ENCODE assay signal across 11 cellular contexts in the genomic region with DNA sequence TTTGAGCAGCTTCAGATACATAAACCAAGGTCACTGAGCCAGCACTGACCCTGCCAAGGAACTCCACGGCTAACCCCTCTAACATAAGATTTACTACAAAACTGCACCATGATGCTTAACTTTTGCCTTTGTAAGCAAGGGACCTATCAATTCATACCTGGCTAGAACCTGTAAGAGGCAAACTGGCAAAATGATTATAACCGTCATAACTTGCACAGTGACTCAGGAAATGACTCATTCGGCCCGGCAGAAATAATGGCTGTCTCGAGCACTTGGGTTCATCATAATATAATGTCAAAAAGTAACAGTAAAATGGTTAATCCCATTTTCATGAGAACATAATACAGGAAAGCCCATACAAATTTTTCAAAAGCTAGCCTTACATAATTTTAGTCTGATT. TPM values are rescaled to one million over a fixed set of nuclear protein-coding genes. Genes with fewer than 3 reads are reported as not detected.
DNase-seq lines count a peak whose midpoint lies in the region; ATAC-seq and TF ChIP-seq lines count a peak whose summit lies in the region.
"Had no signal": no experiment of that assay in that cellular context is flagged by ENCODE, and none has a peak within 500 bp of the region (broad histone marks: within the 10 kb centered on the region; RNA-seq: fewer than 3 reads in every experiment).

No MANE protein-coding gene starts in this region.

- H3K9me3 ChIP-seq in GM23248 (ENCODE audit: low read depth), result no peaks in the 10 kb centered on the region
- no peaks in the 10 kb centered on the region for H3K9me3 ChIP-seq in heart left ventricle

- H3K4me2 ChIP-seq in GM23248 (ENCODE audit: unreplicated experiment), result no peak overlapping the region

- H3K27me3 ChIP-seq in GM23248 (replicated peaks; ENCODE audit: insufficient read depth), result peaks cover 3% of the 10 kb centered on the region; the same call in 1 of the 2 replicates
- H3K27me3 ChIP-seq in heart left ventricle, result no peaks in the 10 kb centered on the region

- no peaks in the 10 kb centered on the region for H3K9me2 ChIP-seq in GM23248 (ENCODE audit: insufficient read depth)

- no peaks in the 10 kb centered on the region for H3K79me2 ChIP-seq in GM23248 (ENCODE audit: insufficient read depth)

- H3F3A ChIP-seq in GM23248 (ENCODE audit: insufficient read depth), result no peaks in the 10 kb centered on the region

- no peak for ATAC-seq in GM21423 (IDR thresholded peaks at IDR 0.05; ENCODE audit: unreplicated experiment)
- ATAC-seq in GM18870 (IDR thresholded peaks at IDR 0.05; ENCODE audit: unreplicated experiment), result no peak
- no peak for ATAC-seq in heart left ventricle

- H3K4me1 ChIP-seq in GM23248 (ENCODE audit: insufficient read depth) (no peaks in the 10 kb centered on the region), heart left ventricle (peaks cover 0 to 8% (median 0%) of the 10 kb centered on the region in 12 donors)

- no peak for TF ChIP-seq CTCF in heart left ventricle (IDR thresholded peaks at IDR 0.05)

- in situ Hi-C loops in GM23248 (cut with MboI), result loop anchor here (25.0 kb wide), 1 partner anchor 758 kb away; no protein-coding TSS in a partner anchor

- peak overlapping the region; percentile 83 for H3K27ac Mint-ChIP-seq in activated naive CD8-positive, alpha-beta T cell treated with anti-CD3 and anti-CD28 coated beads for 36 hours
- H3K27ac Mint-ChIP-seq: T-helper 1 cell treated with Interleukin-12 subunit alpha and Interleukin-12 subunit beta and Interleukin-4 antibody, amounts not matched to agents 30 μg/mL and 1 μg/mL, for 36 hours had no signal

- H3K4me1 Mint-ChIP-seq in activated naive CD8-positive, alpha-beta T cell treated with anti-CD3 and anti-CD28 coated beads for 36 hours, result peaks cover 22% of the 10 kb centered on the region

- H3K4me3 ChIP-seq in GM23248 (no peak overlapping the region), heart left ventricle (no peak overlapping the region)

- H3K9ac ChIP-seq in GM23248, result no peak overlapping the region

- no peak overlapping the region for H3K4me3 Mint-ChIP-seq in activated naive CD8-positive, alpha-beta T cell treated with anti-CD3 and anti-CD28 coated beads for 36 hours
- H3K4me3 Mint-ChIP-seq: T-helper 1 cell treated with Interleukin-12 subunit alpha and Interleukin-12 subunit beta and Interleukin-4 antibody, amounts not matched to agents 30 μg/mL and 1 μg/mL, for 36 hours had no signal

- DNase-seq in GM23248 (peak; percentile 12), NOMO-1 treated with DMSO at 0.1 percent for 48 hours (lab: John Stamatoyannopoulos, UW; ENCODE audit: unreplicated experiment) (peak; percentile 61), SHP77 (lab: John Stamatoyannopoulos, UW) (no peak), heart left ventricle (no peak)
- DNase-seq in activated naive CD8-positive, alpha-beta T cell treated with anti-CD3 and anti-CD28 coated beads for 36 hours, result peak; percentile 36
- DNase-seq in stimulated activated CD4-positive, alpha-beta T cell treated with anti-CD3 and anti-CD28 coated beads, Interleukin-2, amount 100 ng/mL, for 4 hours (ENCODE audit: low read depth), result peak; percentile 37
- DNase-seq: DND-41, NCI-H2171 had no signal

- H4K20me1 ChIP-seq in GM23248 (ENCODE audit: insufficient read depth), result no peaks in the 10 kb centered on the region

- TF ChIP-seq POLR2A in heart left ventricle (IDR thresholded peaks at IDR 0.05), result no peak

- H2AFZ ChIP-seq in GM23248, result no peak overlapping the region

- no peaks in the 10 kb centered on the region for H3K9me3 Mint-ChIP-seq in activated naive CD8-positive, alpha-beta T cell treated with anti-CD3 and anti-CD28 coated beads for 36 hours
- H3K9me3 Mint-ChIP-seq: T-helper 1 cell treated with Interleukin-12 subunit alpha and Interleukin-12 subunit beta and Interleukin-4 antibody, amounts not matched to agents 30 μg/mL and 1 μg/mL, for 36 hours had no signal

- intact Hi-C loops in heart left ventricle (cut with DNase I), result loop anchor here in 1 of 10 donors (10.0 kb wide), 1 partner anchor 810 kb away; no protein-coding TSS in a partner anchor

- no peaks in the 10 kb centered on the region for H3K27me3 Mint-ChIP-seq in activated naive CD8-positive, alpha-beta T cell treated with anti-CD3 and anti-CD28 coated beads for 36 hours

- peaks cover 36% of the 10 kb centered on the region for H3K36me3 Mint-ChIP-seq in activated naive CD8-positive, alpha-beta T cell treated with anti-CD3 and anti-CD28 coated beads for 36 hours

- WGBS in GM23248 (ENCODE audit: low coverage in 1 of 2, low lambda C conversion rate in 2 of 2, missing lambda C conversion rate in 2 of 2), 2 experiments, result 53 to 56% methylated on average over 5 of the region's 5 CpGs
- 53 to 59% (median 58%) methylated on average over 5 of the region's 5 CpGs for WGBS in heart left ventricle, 4 donors

- no peak overlapping the region for H3K27ac ChIP-seq in GM23248
- no peak overlapping the region for H3K27ac ChIP-seq in heart left ventricle

- no peaks in the 10 kb centered on the region for H3K36me3 ChIP-seq in GM23248 (ENCODE audit: low read depth)
- peaks cover 0 to 96% (median 50%) of the 10 kb centered on the region in 9 donors for H3K36me3 ChIP-seq in heart left ventricle

RNA-seq across cellular contexts. Expression of a gene that starts 17.2 kb away (rescaled TPM):
- not detected in 2 replicates for total RNA-seq in GM23248 (2014; rRNA removed; shearing (Covaris generic))
- polyA plus RNA-seq in GM23248 (2016; fragmentation: Nextera tagmentation; extraction: Ambion mirVana) (0.09 TPM in 1 of 2 replicates, not detected in the other), heart left ventricle (1 to 10 TPM; 1.5 to 2.5 TPM)
- 1 to 10 TPM; 6.7 to 6.9 TPM for total RNA-seq in activated naive CD8-positive, alpha-beta T cell treated with anti-CD3 and anti-CD28 coated beads for 36 hours
- total RNA-seq in heart left ventricle, result 10 to 100 TPM in 1 of 9 donors, 1 to 10 TPM in 8; 1.8 to 11.9 (median 3.2) TPM

Comparison
In these comparisons a context has a peak if more than half of its experiments do, and no peak if none do; other contexts are left out.
1. DNase-seq: peak in GM23248 (single experiment), NOMO-1 treated with DMSO at 0.1 percent for 48 hours (single experiment), activated naive CD8-positive, alpha-beta T cell treated with anti-CD3 and anti-CD28 coated beads for 36 hours (single experiment) and stimulated activated CD4-positive, alpha-beta T cell treated with anti-CD3 and anti-CD28 coated beads, Interleukin-2, amount 100 ng/mL, for 4 hours (single experiment); none in SHP77 (0 of 2) and heart left ventricle (0 of 5).